ENCODE assay signal across 1 cellular context in genomic region chr7:102434039-102434481, GRCh38.
A peak's percentile ranks its signal among the peaks of the same experiment; 100 is the strongest.
TF ChIP-seq lines count a peak whose summit lies in the region.

No MANE protein-coding gene starts in this region.

TF ChIP-seq in K562, 482 proteins besides CTCF, POLR2A, EP300 and RAD21 (continues in another document):
- TF ChIP-seq ZZZ3 (IDR thresholded peaks at IDR 0.05) = no peak
- no peak for TF ChIP-seq NR4A1 (CRISPR knock-in tag; IDR thresholded peaks at IDR 0.05)
- no peak for TF ChIP-seq NR4A1 (tag; IDR thresholded peaks at IDR 0.05)
- TF ChIP-seq GABPB1 (CRISPR knock-in tag; IDR thresholded peaks at IDR 0.05) = 0 out of 2 replicates have a peak, but pooled peaks have one; percentile 7
- TF ChIP-seq HDAC6 (IDR thresholded peaks at IDR 0.05; ENCODE audit: low read depth, low read length) = no peak
- TF ChIP-seq CBFA2T3 (IDR thresholded peaks at IDR 0.05) = no peak
- TF ChIP-seq RBM22 (IDR thresholded peaks at IDR 0.05; ENCODE audit: low read depth, low read length, poor library complexity, severe bottlenecking) = no peak
- TF ChIP-seq CCAR2 (IDR thresholded peaks at IDR 0.05; ENCODE audit: low read depth, low read length) = no peak
- no peak for TF ChIP-seq E2F1 (CRISPR knock-in tag; IDR thresholded peaks at IDR 0.05)
- TF ChIP-seq ZNF445 (CRISPR knock-in tag; IDR thresholded peaks at IDR 0.05; ENCODE audit: low read depth) = no peak
- TF ChIP-seq YY1 (IDR thresholded peaks at IDR 0.05; ENCODE audit: borderline replicate concordance in 1 of 3, control insufficient read depth in 1 of 3, extremely low read depth in 1 of 3, insufficient read depth in 3 of 3, insufficient read length in 1 of 3, insufficient replicate concordance in 2 of 3, low read depth in 1 of 3, low read length in 2 of 3) = peak in 1 of 3 experiments; percentile 3
- TF ChIP-seq, protein P1, sequence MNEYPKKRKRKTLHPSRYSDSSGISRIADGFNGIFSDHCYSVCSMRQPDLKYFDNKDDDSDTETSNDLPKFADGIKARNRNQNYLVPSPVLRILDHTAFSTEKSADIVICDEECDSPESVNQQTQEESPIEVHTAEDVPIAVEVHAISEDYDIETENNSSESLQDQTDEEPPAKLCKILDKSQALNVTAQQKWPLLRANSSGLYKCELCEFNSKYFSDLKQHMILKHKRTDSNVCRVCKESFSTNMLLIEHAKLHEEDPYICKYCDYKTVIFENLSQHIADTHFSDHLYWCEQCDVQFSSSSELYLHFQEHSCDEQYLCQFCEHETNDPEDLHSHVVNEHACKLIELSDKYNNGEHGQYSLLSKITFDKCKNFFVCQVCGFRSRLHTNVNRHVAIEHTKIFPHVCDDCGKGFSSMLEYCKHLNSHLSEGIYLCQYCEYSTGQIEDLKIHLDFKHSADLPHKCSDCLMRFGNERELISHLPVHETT (CRISPR knock-in tag; conservative IDR thresholded peaks at IDR 0.05 in 1 of 2, IDR thresholded peaks at IDR 0.05 in 1 of 2) = no peak
- TF ChIP-seq HDAC1 (IDR thresholded peaks at IDR 0.05) = no peak
- TF ChIP-seq, protein P2, sequence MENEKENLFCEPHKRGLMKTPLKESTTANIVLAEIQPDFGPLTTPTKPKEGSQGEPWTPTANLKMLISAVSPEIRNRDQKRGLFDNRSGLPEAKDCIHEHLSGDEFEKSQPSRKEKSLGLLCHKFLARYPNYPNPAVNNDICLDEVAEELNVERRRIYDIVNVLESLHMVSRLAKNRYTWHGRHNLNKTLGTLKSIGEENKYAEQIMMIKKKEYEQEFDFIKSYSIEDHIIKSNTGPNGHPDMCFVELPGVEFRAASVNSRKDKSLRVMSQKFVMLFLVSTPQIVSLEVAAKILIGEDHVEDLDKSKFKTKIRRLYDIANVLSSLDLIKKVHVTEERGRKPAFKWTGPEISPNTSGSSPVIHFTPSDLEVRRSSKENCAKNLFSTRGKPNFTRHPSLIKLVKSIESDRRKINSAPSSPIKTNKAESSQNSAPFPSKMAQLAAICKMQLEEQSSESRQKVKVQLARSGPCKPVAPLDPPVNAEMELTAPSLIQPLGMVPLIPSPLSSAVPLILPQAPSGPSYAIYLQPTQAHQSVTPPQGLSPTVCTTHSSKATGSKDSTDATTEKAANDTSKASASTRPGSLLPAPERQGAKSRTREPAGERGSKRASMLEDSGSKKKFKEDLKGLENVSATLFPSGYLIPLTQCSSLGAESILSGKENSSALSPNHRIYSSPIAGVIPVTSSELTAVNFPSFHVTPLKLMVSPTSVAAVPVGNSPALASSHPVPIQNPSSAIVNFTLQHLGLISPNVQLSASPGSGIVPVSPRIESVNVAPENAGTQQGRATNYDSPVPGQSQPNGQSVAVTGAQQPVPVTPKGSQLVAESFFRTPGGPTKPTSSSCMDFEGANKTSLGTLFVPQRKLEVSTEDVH (IDR thresholded peaks at IDR 0.05; ENCODE audit: low read depth, partially characterized antibody) = no peak
- no peak for TF ChIP-seq CTCFL (IDR thresholded peaks at IDR 0.05; ENCODE audit: borderline replicate concordance, insufficient read depth, low read depth, low read length, poor library complexity, severe bottlenecking)
- no peak for TF ChIP-seq ZNF583 (CRISPR knock-in tag; IDR thresholded peaks at IDR 0.05)
- TF ChIP-seq ZNF507 (tag; conservative IDR thresholded peaks at IDR 0.05) = no peak
- no peak for TF ChIP-seq ZNF3 (CRISPR knock-in tag; IDR thresholded peaks at IDR 0.05)
- TF ChIP-seq ZNF384 (IDR thresholded peaks at IDR 0.05; ENCODE audit: low read depth, low read length) = peak; percentile 55
- TF ChIP-seq TCFL5 (CRISPR knock-in tag; conservative IDR thresholded peaks at IDR 0.05) = no peak
- TF ChIP-seq LCOR (CRISPR knock-in tag; IDR thresholded peaks at IDR 0.05) = no peak
- no peak for TF ChIP-seq FOXA3 (CRISPR knock-in tag; conservative IDR thresholded peaks at IDR 0.05 in 1 of 2, IDR thresholded peaks at IDR 0.05 in 1 of 2)
- no peak for TF ChIP-seq TCF3 (CRISPR knock-in tag; IDR thresholded peaks at IDR 0.05)
- no peak for TF ChIP-seq MNT (conservative IDR thresholded peaks at IDR 0.05)
- TF ChIP-seq ZBTB40 (IDR thresholded peaks at IDR 0.05) = peak; percentile 63; the same call in 1 of the 2 replicates
- no peak for TF ChIP-seq ZBTB40 (CRISPR knock-in tag; IDR thresholded peaks at IDR 0.05)
- TF ChIP-seq THAP7 (CRISPR knock-in tag; IDR thresholded peaks at IDR 0.05) = no peak
- TF ChIP-seq POLR3A (IDR thresholded peaks at IDR 0.05; ENCODE audit: borderline replicate concordance, extremely low read depth, insufficient read depth, insufficient read length) = no peak
- TF ChIP-seq MYBL2 (IDR thresholded peaks at IDR 0.05; ENCODE audit: low read depth) = no peak
- TF ChIP-seq MYBL2 (CRISPR knock-in tag; IDR thresholded peaks at IDR 0.05; ENCODE audit: borderline replicate concordance) = no peak
- peak; percentile 18 for TF ChIP-seq KDM5B (IDR thresholded peaks at IDR 0.05; ENCODE audit: insufficient replicate concordance, low read depth, low read length)
- no peak for TF ChIP-seq MECOM (CRISPR knock-in tag; IDR thresholded peaks at IDR 0.05)
- no peak for TF ChIP-seq GATAD2B (IDR thresholded peaks at IDR 0.05; ENCODE audit: borderline replicate concordance)
- no peak for TF ChIP-seq ZNF408 (CRISPR knock-in tag; IDR thresholded peaks at IDR 0.05; ENCODE audit: low read depth)
- TF ChIP-seq NR2C2 (CRISPR knock-in tag; IDR thresholded peaks at IDR 0.05) = no peak
- TF ChIP-seq NR2C2 (tag; IDR thresholded peaks at IDR 0.05) = 0 out of 2 replicates have a peak, but pooled peaks have one; percentile 36
- TF ChIP-seq CBX5 (IDR thresholded peaks at IDR 0.05; ENCODE audit: borderline replicate concordance, low read depth) = no peak
- TF ChIP-seq SMAD2 (IDR thresholded peaks at IDR 0.05; ENCODE audit: low read depth, low read length) = no peak
